ENCODE assay signal across 30 cellular contexts in genomic region chr19:4018775-4019504, GRCh38. TPM values are rescaled to one million over a fixed set of nuclear protein-coding genes. Genes with fewer than 3 reads are reported as not detected.
A peak's percentile ranks its signal among the peaks of the same experiment; 100 is the strongest.
DNase-seq lines count a peak whose midpoint lies in the region; ATAC-seq and TF ChIP-seq lines count a peak whose summit lies in the region.
"Had no signal": no experiment of that assay in that cellular context is flagged by ENCODE, and none has a peak within 500 bp of the region (broad histone marks: within the 10 kb centered on the region; RNA-seq: fewer than 3 reads in every experiment).

No MANE protein-coding gene starts in this region.

- H2BK120ac ChIP-seq in trophoblast cell (ENCODE audit: insufficient read depth, low read length, poor library complexity) = no peak overlapping the region

- TF ChIP-seq POLR2A in esophagus muscularis mucosa (IDR thresholded peaks at IDR 0.05; ENCODE audit: low read depth) = no peak
- TF ChIP-seq POLR2A in vagina (IDR thresholded peaks at IDR 0.05) = no peak

- H3K4me3 ChIP-seq in esophagus muscularis mucosa (no peak overlapping the region), trophoblast cell (ENCODE audit: low read depth, low read length) (no peak overlapping the region), vagina (no peak overlapping the region)
- H3K4me3 ChIP-seq: GM23248, ovary, spleen, tibial artery had no signal

- peaks cover 0 to 5% of the 10 kb centered on the region in 2 donors for H3K36me3 Mint-ChIP-seq in activated naive CD4-positive, alpha-beta T cell treated with anti-CD3 and anti-CD28 coated beads, Interleukin-2, amount 50 U/mL, for 72 hours
- H3K36me3 Mint-ChIP-seq in activated naive CD4-positive, alpha-beta T cell treated with anti-CD3 and anti-CD28 coated beads for 36 hours (ENCODE audit: low read depth) = peaks cover 7% of the 10 kb centered on the region

- H3K4me1 ChIP-seq in esophagus muscularis mucosa = peaks cover 32 to 76% (median 56%) of the 10 kb centered on the region in 4 donors
- H3K4me1 ChIP-seq in trophoblast cell (ENCODE audit: control insufficient read depth in 1 of 2, insufficient read depth in 2 of 2, low read length in 2 of 2) = peaks cover 28 to 39% of the 10 kb centered on the region in 2 experiments
- peaks cover 29% of the 10 kb centered on the region for H3K4me1 ChIP-seq in vagina

- H3K18ac ChIP-seq in trophoblast cell (ENCODE audit: low read length) = peak overlapping the region; percentile 19

- TF ChIP-seq EP300 in esophagus muscularis mucosa (IDR thresholded peaks at IDR 0.05) = no peak

- TF ChIP-seq CTCF in esophagus muscularis mucosa (IDR thresholded peaks at IDR 0.05) (no peak), vagina (IDR thresholded peaks at IDR 0.05) (no peak)

- no peak overlapping the region for H3K9ac ChIP-seq in trophoblast cell (ENCODE audit: low read length)
- H3K9ac ChIP-seq: GM23248, SK-N-SH had no signal

- peak overlapping the region; percentile 27 to 78 (median 50) for H3K27ac ChIP-seq in esophagus muscularis mucosa (replicated peaks in 1 of 4)
- no peak overlapping the region for H3K27ac ChIP-seq in trophoblast cell (ENCODE audit: low read depth, low read length)
- peak overlapping the region; percentile 24 for H3K27ac ChIP-seq in vagina
- H3K27ac ChIP-seq: GM23248, ovary, spleen had no signal

- no peak overlapping the region for H4K8ac ChIP-seq in trophoblast cell (ENCODE audit: low read depth, low read length)

- H3K4ac ChIP-seq in trophoblast cell (ENCODE audit: low read depth, low read length) = peak overlapping the region; percentile 55

- no peak overlapping the region for H2AK5ac ChIP-seq in trophoblast cell (ENCODE audit: low read length)

- H4K12ac ChIP-seq in trophoblast cell (ENCODE audit: low read depth, low read length) = no peak overlapping the region

- H3K27ac Mint-ChIP-seq in activated naive CD4-positive, alpha-beta T cell treated with anti-CD3 and anti-CD28 coated beads, Interleukin-2, amount 50 U/mL, for 72 hours = peak overlapping the region; percentile 39 to 86
- H3K27ac Mint-ChIP-seq in activated naive CD4-positive, alpha-beta T cell treated with anti-CD3 and anti-CD28 coated beads for 36 hours = no peak overlapping the region
- H3K27ac Mint-ChIP-seq: activated naive CD8-positive, alpha-beta T cell treated with anti-CD3 and anti-CD28 coated beads for 36 hours; activated T-helper 2 cell treated with anti-CD3 and anti-CD28 coated beads, Interferon-gamma antibody, Interleukin-2, Interleukin-4, amounts not matched to agents 10 μg/mL and 5 μg/mL and 100 μg/mL, durations not matched to agents 14 hours and 24 hours and 36 hours; naive thymus-derived CD4-positive, alpha-beta T cell; stimulated activated naive B cell treated with anti-CD40 and anti-IgM and Interleukin-4, amounts not matched to agents 10 μg/mL and 1 μg/mL and 100 μg/mL, for 72 hours; T-helper 2 cell treated with Interferon-gamma antibody and Interleukin-4, amounts not matched to agents 5 μg/mL and 100 μg/mL, for 36 hours had no signal

- no peaks in the 10 kb centered on the region for H3K27me3 Mint-ChIP-seq in activated naive CD4-positive, alpha-beta T cell treated with anti-CD3 and anti-CD28 coated beads for 36 hours (ENCODE audit: low read depth)
- H3K27me3 Mint-ChIP-seq: activated naive CD8-positive, alpha-beta T cell treated with anti-CD3 and anti-CD28 coated beads for 36 hours; naive thymus-derived CD4-positive, alpha-beta T cell; stimulated activated naive B cell treated with anti-CD40 and anti-IgM and Interleukin-4, amounts not matched to agents 10 μg/mL and 1 μg/mL and 100 μg/mL, for 72 hours had no signal

- peaks cover 11% of the 10 kb centered on the region for H3K79me2 ChIP-seq in trophoblast cell (ENCODE audit: control insufficient read depth, insufficient read depth, low read length, poor library complexity)

- H4K91ac ChIP-seq in trophoblast cell (ENCODE audit: low read depth, low read length) = no peak overlapping the region

- H3K23ac ChIP-seq in trophoblast cell (ENCODE audit: low read length) = no peak overlapping the region

- ATAC-seq in activated naive CD4-positive, alpha-beta T cell treated with anti-CD3 and anti-CD28 coated beads, Interleukin-2, amount 50 U/mL, for 72 hours = no peak
- no peak for ATAC-seq in HG03378 (IDR thresholded peaks at IDR 0.05; ENCODE audit: unreplicated experiment)
- ATAC-seq: left lobe of liver; naive thymus-derived CD4-positive, alpha-beta T cell; stimulated activated naive B cell treated with anti-CD40 and anti-IgM and Interleukin-4, amounts not matched to agents 10 μg/mL and 1 μg/mL and 100 μg/mL, for 72 hours had no signal

- H3K4me1 Mint-ChIP-seq in activated naive CD4-positive, alpha-beta T cell treated with anti-CD3 and anti-CD28 coated beads for 36 hours (ENCODE audit: low read depth) = peaks cover 3% of the 10 kb centered on the region
- H3K4me1 Mint-ChIP-seq: activated naive CD8-positive, alpha-beta T cell treated with anti-CD3 and anti-CD28 coated beads for 36 hours had no signal

- peaks cover 2 to 32% (median 23%) of the 10 kb centered on the region in 4 donors for H3K36me3 ChIP-seq in esophagus muscularis mucosa
- H3K36me3 ChIP-seq in trophoblast cell (ENCODE audit: control insufficient read depth in 1 of 2, insufficient read depth in 2 of 2, low read length in 2 of 2) = peaks cover 29 to 35% of the 10 kb centered on the region in 2 experiments
- H3K36me3 ChIP-seq in vagina = peaks cover 0 to 10% of the 10 kb centered on the region in 2 donors
- H3K36me3 ChIP-seq: ovary had no signal

- no peaks in the 10 kb centered on the region for H3K9me3 Mint-ChIP-seq in activated naive CD4-positive, alpha-beta T cell treated with anti-CD3 and anti-CD28 coated beads, Interleukin-2, amount 50 U/mL, for 72 hours
- no peaks in the 10 kb centered on the region for H3K9me3 Mint-ChIP-seq in activated naive CD4-positive, alpha-beta T cell treated with anti-CD3 and anti-CD28 coated beads for 36 hours
- H3K9me3 Mint-ChIP-seq: activated naive CD8-positive, alpha-beta T cell treated with anti-CD3 and anti-CD28 coated beads for 36 hours; stimulated activated naive B cell treated with anti-CD40 and anti-IgM and Interleukin-4, amounts not matched to agents 10 μg/mL and 1 μg/mL and 100 μg/mL, for 72 hours; T-helper 2 cell treated with Interferon-gamma antibody and Interleukin-4, amounts not matched to agents 5 μg/mL and 100 μg/mL, for 36 hours had no signal

- CTCF ChIA-PET in activated naive CD4-positive, alpha-beta T cell treated with anti-CD3 and anti-CD28 coated beads for 36 hours (lab: Charles Lee) = no interaction called here

- H3K9me3 ChIP-seq in esophagus muscularis mucosa (no peaks in the 10 kb centered on the region), trophoblast cell (ENCODE audit: insufficient read depth, low read depth, low read length) (no peaks in the 10 kb centered on the region), vagina (no peaks in the 10 kb centered on the region)
- H3K9me3 ChIP-seq: ovary, SK-N-SH, tibial artery had no signal

- no peak overlapping the region for H3K14ac ChIP-seq in trophoblast cell (ENCODE audit: low read length)

- H2AFZ ChIP-seq in trophoblast cell (ENCODE audit: insufficient read depth, low read length, poor library complexity) = no peak overlapping the region
- H2AFZ ChIP-seq: GM23248 had no signal

- H2BK12ac ChIP-seq in trophoblast cell (ENCODE audit: low read length) = no peak overlapping the region

- H2BK5ac ChIP-seq in trophoblast cell (ENCODE audit: low read depth, low read length, poor library complexity) = no peak overlapping the region

- H3K27me3 ChIP-seq in esophagus muscularis mucosa = no peaks in the 10 kb centered on the region
- no peaks in the 10 kb centered on the region for H3K27me3 ChIP-seq in trophoblast cell (ENCODE audit: insufficient read depth, low read length)
- H3K27me3 ChIP-seq in vagina = no peaks in the 10 kb centered on the region
- H3K27me3 ChIP-seq: ovary, spleen, tibial artery had no signal

- intact Hi-C loops in activated naive CD4-positive, alpha-beta T cell treated with anti-CD3 and anti-CD28 coated beads for 36 hours (cut with micrococcal nuclease) = no loop called here
- intact Hi-C loops in esophagus muscularis mucosa (cut with DNase I) (loop anchor here (5.0 kb wide), 1 partner anchor 38 kb away; no protein-coding TSS in a partner anchor), vagina (cut with DNase I) (no loop called here)

- DNase-seq in activated naive CD4-positive, alpha-beta T cell treated with anti-CD3 and anti-CD28 coated beads, Interleukin-2, amount 50 U/mL, for 72 hours (ENCODE audit: low spot score in 2 of 2) = no peak
- DNase-seq in activated naive CD4-positive, alpha-beta T cell treated with anti-CD3 and anti-CD28 coated beads for 36 hours = no peak
- DNase-seq in esophagus muscularis mucosa (ENCODE audit: extremely low spot score) = no peak
- no peak for DNase-seq in trophoblast cell
- no peak for DNase-seq in vagina (ENCODE audit: extremely low spot score in 2 of 2)
- DNase-seq in RKO (ENCODE audit: low spot score) = no peak
- no peak for DNase-seq in activated T-cell treated with anti-CD3 and anti-CD28 coated beads, Interleukin-2, amount 50 U/mL, for 1 hour
- DNase-seq: 8988T; activated naive CD8-positive, alpha-beta T cell treated with anti-CD3 and anti-CD28 coated beads for 36 hours; effector CD4-positive, alpha-beta T cell; erythroblast; foreskin fibroblast; GF-D8; GM23248; IMR-90; naive thymus-derived CD4-positive, alpha-beta T cell; NCI-H1092; NCI-H1930; NCI-H226; NCI-H774; SK-N-SH; spleen; stimulated activated CD4-positive, alpha-beta T cell treated with anti-CD3 and anti-CD28 coated beads, Interleukin-2, amount 100 ng/mL, for 48 hours; stimulated activated naive B cell treated with anti-CD40 and anti-IgM and Interleukin-4, amounts not matched to agents 10 μg/mL and 1 μg/mL and 100 μg/mL, for 72 hours had no signal

- WGBS in esophagus muscularis mucosa = 91% methylated on average over 18 of the region's 19 CpGs
- WGBS in trophoblast cell (ENCODE audit: extremely low coverage, insufficient coverage, insufficient read length) = no CpG with 5 or more reads among the region's 19 CpGs

- no peak overlapping the region for H3K4me2 ChIP-seq in trophoblast cell (ENCODE audit: low read length)
- H3K4me2 ChIP-seq: SK-N-SH had no signal

- H3K79me1 ChIP-seq in trophoblast cell (ENCODE audit: low read length) = peaks cover 16% of the 10 kb centered on the region

- H3K4me3 Mint-ChIP-seq in activated naive CD4-positive, alpha-beta T cell treated with anti-CD3 and anti-CD28 coated beads for 36 hours = no peak overlapping the region
- H3K4me3 Mint-ChIP-seq: activated naive CD8-positive, alpha-beta T cell treated with anti-CD3 and anti-CD28 coated beads for 36 hours; naive thymus-derived CD4-positive, alpha-beta T cell; stimulated activated naive B cell treated with anti-CD40 and anti-IgM and Interleukin-4, amounts not matched to agents 10 μg/mL and 1 μg/mL and 100 μg/mL, for 72 hours; T-helper 2 cell treated with Interferon-gamma antibody and Interleukin-4, amounts not matched to agents 5 μg/mL and 100 μg/mL, for 36 hours had no signal

RNA-seq across cellular contexts. Expression of gene PIAS4, which starts 11.4 kb away (rescaled TPM):
- total RNA-seq in activated naive CD4-positive, alpha-beta T cell treated with anti-CD3 and anti-CD28 coated beads, Interleukin-2, amount 50 U/mL, for 72 hours = 10 to 100 TPM; 28.0 to 30.6 TPM
- total RNA-seq in activated naive CD4-positive, alpha-beta T cell treated with anti-CD3 and anti-CD28 coated beads for 36 hours = 10 to 100 TPM; 16.1 to 20.1 TPM
- total RNA-seq in esophagus muscularis mucosa = 10 to 100 TPM; 16.6 to 34.1 (median 24.8) TPM
- 73.6 and 81.3 TPM in 2 replicates for polyA plus RNA-seq in trophoblast cell (2013)
- total RNA-seq in vagina = 14.0 TPM

RNA-seq across cellular contexts. Expression of gene EEF2, which starts 33.7 kb away (rescaled TPM):
- total RNA-seq in activated naive CD4-positive, alpha-beta T cell treated with anti-CD3 and anti-CD28 coated beads, Interleukin-2, amount 50 U/mL, for 72 hours = 1,000 to 10,000 TPM; 3,216 to 3,705 TPM
- total RNA-seq in activated naive CD4-positive, alpha-beta T cell treated with anti-CD3 and anti-CD28 coated beads for 36 hours = 1,000 to 10,000 TPM; 3,747 to 3,914 TPM
- total RNA-seq in esophagus muscularis mucosa (1,000 to 10,000 TPM; 2,280 to 3,286 (median 2,635) TPM), vagina (1,702 TPM)
- 1,711 and 1,770 TPM in 2 replicates for polyA plus RNA-seq in trophoblast cell (2013)

RNA-seq across cellular contexts. Expression of gene ZBTB7A, which starts 47.8 kb away (rescaled TPM):
- 10 to 100 TPM; 23.4 to 26.0 TPM for total RNA-seq in activated naive CD4-positive, alpha-beta T cell treated with anti-CD3 and anti-CD28 coated beads, Interleukin-2, amount 50 U/mL, for 72 hours
- 10 to 100 TPM; 11.3 to 11.9 TPM for total RNA-seq in activated naive CD4-positive, alpha-beta T cell treated with anti-CD3 and anti-CD28 coated beads for 36 hours
- total RNA-seq in esophagus muscularis mucosa (100 to 1,000 TPM in 2 of 4 donors, 10 to 100 TPM in 2; 71.9 to 137 (median 114) TPM), vagina (60.6 TPM)
- polyA plus RNA-seq in trophoblast cell (2013) = 33.3 and 34.5 TPM in 2 replicates

RNA-seq across cellular contexts. Expression of gene DAPK3, which starts 48.0 kb away (rescaled TPM):
- 10 to 100 TPM; 28.4 to 61.4 TPM for total RNA-seq in activated naive CD4-positive, alpha-beta T cell treated with anti-CD3 and anti-CD28 coated beads, Interleukin-2, amount 50 U/mL, for 72 hours
- total RNA-seq in activated naive CD4-positive, alpha-beta T cell treated with anti-CD3 and anti-CD28 coated beads for 36 hours = 10 to 100 TPM; 19.3 to 19.6 TPM
- total RNA-seq in esophagus muscularis mucosa (100 to 1,000 TPM; 140 to 226 (median 212) TPM), vagina (62.4 TPM)
- 151 and 155 TPM in 2 replicates for polyA plus RNA-seq in trophoblast cell (2013)
